Comparison of ENCODE assay signal across 3 cellular contexts in genomic region chr16:73337371-73337770, GRCh38.
TF ChIP-seq lines count a peak whose summit lies in the region.

No MANE protein-coding gene starts in this region.

TF ChIP-seq in HepG2, 621 proteins besides CTCF, POLR2A, EP300 and RAD21:
- TF ChIP-seq MAFF (IDR thresholded peaks at IDR 0.05; ENCODE audit: low read depth, low read length) (peak; percentile 93), ZNF614 (CRISPR knock-in tag; IDR thresholded peaks at IDR 0.05; ENCODE audit: borderline replicate concordance) (no peak), ZNF776 (CRISPR knock-in tag; IDR thresholded peaks at IDR 0.05) (no peak), MAFK (conservative IDR thresholded peaks at IDR 0.05 in 1 of 2, IDR thresholded peaks at IDR 0.05 in 1 of 2; ENCODE audit: low read length in 2 of 2) (peak; percentile 92 to 96), CREB1 (IDR thresholded peaks at IDR 0.05) (peak; percentile 82), CREB1 (CRISPR knock-in tag; IDR thresholded peaks at IDR 0.05) (no peak)
TF ChIP-seq in HepG2: peak in this region for 3.

TF ChIP-seq in IMR-90, 13 proteins besides CTCF, POLR2A, EP300 and RAD21:
- peak; percentile 76 for TF ChIP-seq MAFK (IDR thresholded peaks at IDR 0.05; ENCODE audit: low read depth, low read length)
- no peak for TF ChIP-seq BHLHE40 (IDR thresholded peaks at IDR 0.05; ENCODE audit: low read depth, low read length)

TF ChIP-seq in K562, 482 proteins besides CTCF, POLR2A, EP300 and RAD21 (continues in another document):
- TF ChIP-seq TCF7L2 (IDR thresholded peaks at IDR 0.05; ENCODE audit: low read depth, low read length) (no peak), MAFF (IDR thresholded peaks at IDR 0.05; ENCODE audit: low read length) (peak; percentile 42; the same call in 1 of the 2 replicates), ZNF316 (IDR thresholded peaks at IDR 0.05) (peak; percentile 87), BRD9 (IDR thresholded peaks at IDR 0.05; ENCODE audit: low read depth, partially characterized antibody) (no peak), ATF1 (CRISPR knock-in tag; IDR thresholded peaks at IDR 0.05) (no peak), ATF1 (tag; IDR thresholded peaks at IDR 0.05) (no peak), ZNF124 (CRISPR knock-in tag; IDR thresholded peaks at IDR 0.05) (no peak), FUS (optimal IDR thresholded peaks at IDR 0.05; ENCODE audit: low read depth, low read length) (no peak), BACH1 (tag; IDR thresholded peaks at IDR 0.05) (no peak), ZFPM2 (CRISPR knock-in tag; IDR thresholded peaks at IDR 0.05) (no peak), HSF4 (CRISPR knock-in tag; IDR thresholded peaks at IDR 0.05; ENCODE audit: borderline replicate concordance) (no peak), ZNF583 (CRISPR knock-in tag; IDR thresholded peaks at IDR 0.05) (no peak), MAFK (IDR thresholded peaks at IDR 0.05; ENCODE audit: low read length) (peak; percentile 55), TARDBP (IDR thresholded peaks at IDR 0.05) (no peak), KLF1 (tag; IDR thresholded peaks at IDR 0.05) (no peak), GTF2A2 (tag; IDR thresholded peaks at IDR 0.05) (no peak), FOXK1 (CRISPR knock-in tag; IDR thresholded peaks at IDR 0.05; ENCODE audit: borderline replicate concordance) (no peak), ZZZ3 (IDR thresholded peaks at IDR 0.05) (no peak), ETV5 (CRISPR knock-in tag; IDR thresholded peaks at IDR 0.05; ENCODE audit: low read depth) (no peak), ZEB2 (IDR thresholded peaks at IDR 0.05) (no peak), JUN (IDR thresholded peaks at IDR 0.05; ENCODE audit: borderline replicate concordance, low read depth, low read length) (no peak), JUN (CRISPR knock-in tag; IDR thresholded peaks at IDR 0.05; ENCODE audit: borderline replicate concordance) (no peak), BRD4 (IDR thresholded peaks at IDR 0.05) (no peak), C11orf30 (IDR thresholded peaks at IDR 0.05; ENCODE audit: low read depth) (peak; percentile 65), U2AF2 (optimal IDR thresholded peaks at IDR 0.05; ENCODE audit: low read depth, low read length) (no peak), HMG20B (CRISPR knock-in tag; IDR thresholded peaks at IDR 0.05) (no peak), PML (IDR thresholded peaks at IDR 0.05; ENCODE audit: low read length) (no peak), HNRNPLL (IDR thresholded peaks at IDR 0.05; ENCODE audit: low read depth, low read length, poor library complexity, severe bottlenecking) (no peak), PHF21A (IDR thresholded peaks at IDR 0.05; ENCODE audit: borderline replicate concordance, low read depth) (no peak), RBM15 (IDR thresholded peaks at IDR 0.05; ENCODE audit: insufficient read depth, low read length) (no peak), MAFG (tag; conservative IDR thresholded peaks at IDR 0.05) (peak; percentile 69), BRF1 (IDR thresholded peaks at IDR 0.05; ENCODE audit: borderline replicate concordance, extremely low read depth, insufficient read length) (no peak), BMI1 (IDR thresholded peaks at IDR 0.05; ENCODE audit: low read length) (no peak)
- TF ChIP-seq, protein P1, sequence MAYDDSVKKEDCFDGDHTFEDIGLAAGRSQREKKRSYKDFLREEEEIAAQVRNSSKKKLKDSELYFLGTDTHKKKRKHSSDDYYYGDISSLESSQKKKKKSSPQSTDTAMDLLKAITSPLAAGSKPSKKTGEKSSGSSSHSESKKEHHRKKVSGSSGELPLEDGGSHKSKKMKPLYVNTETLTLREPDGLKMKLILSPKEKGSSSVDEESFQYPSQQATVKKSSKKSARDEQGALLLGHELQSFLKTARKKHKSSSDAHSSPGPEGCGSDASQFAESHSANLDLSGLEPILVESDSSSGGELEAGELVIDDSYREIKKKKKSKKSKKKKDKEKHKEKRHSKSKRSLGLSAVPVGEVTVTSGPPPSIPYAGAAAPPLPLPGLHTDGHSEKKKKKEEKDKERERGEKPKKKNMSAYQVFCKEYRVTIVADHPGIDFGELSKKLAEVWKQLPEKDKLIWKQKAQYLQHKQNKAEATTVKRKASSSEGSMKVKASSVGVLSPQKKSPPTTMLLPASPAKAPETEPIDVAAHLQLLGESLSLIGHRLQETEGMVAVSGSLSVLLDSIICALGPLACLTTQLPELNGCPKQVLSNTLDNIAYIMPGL (CRISPR knock-in tag; IDR thresholded peaks at IDR 0.05), result no peak
- TF ChIP-seq, protein P2, sequence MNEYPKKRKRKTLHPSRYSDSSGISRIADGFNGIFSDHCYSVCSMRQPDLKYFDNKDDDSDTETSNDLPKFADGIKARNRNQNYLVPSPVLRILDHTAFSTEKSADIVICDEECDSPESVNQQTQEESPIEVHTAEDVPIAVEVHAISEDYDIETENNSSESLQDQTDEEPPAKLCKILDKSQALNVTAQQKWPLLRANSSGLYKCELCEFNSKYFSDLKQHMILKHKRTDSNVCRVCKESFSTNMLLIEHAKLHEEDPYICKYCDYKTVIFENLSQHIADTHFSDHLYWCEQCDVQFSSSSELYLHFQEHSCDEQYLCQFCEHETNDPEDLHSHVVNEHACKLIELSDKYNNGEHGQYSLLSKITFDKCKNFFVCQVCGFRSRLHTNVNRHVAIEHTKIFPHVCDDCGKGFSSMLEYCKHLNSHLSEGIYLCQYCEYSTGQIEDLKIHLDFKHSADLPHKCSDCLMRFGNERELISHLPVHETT (CRISPR knock-in tag; conservative IDR thresholded peaks at IDR 0.05 in 1 of 2, IDR thresholded peaks at IDR 0.05 in 1 of 2), result no peak
- TF ChIP-seq, protein P3, sequence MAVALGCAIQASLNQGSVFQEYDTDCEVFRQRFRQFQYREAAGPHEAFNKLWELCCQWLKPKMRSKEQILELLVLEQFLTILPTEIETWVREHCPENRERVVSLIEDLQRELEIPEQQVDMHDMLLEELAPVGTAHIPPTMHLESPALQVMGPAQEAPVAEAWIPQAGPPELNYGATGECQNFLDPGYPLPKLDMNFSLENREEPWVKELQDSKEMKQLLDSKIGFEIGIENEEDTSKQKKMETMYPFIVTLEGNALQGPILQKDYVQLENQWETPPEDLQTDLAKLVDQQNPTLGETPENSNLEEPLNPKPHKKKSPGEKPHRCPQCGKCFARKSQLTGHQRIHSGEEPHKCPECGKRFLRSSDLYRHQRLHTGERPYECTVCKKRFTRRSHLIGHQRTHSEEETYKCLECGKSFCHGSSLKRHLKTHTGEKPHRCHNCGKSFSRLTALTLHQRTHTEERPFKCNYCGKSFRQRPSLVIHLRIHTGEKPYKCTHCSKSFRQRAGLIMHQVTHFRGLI (CRISPR knock-in tag; IDR thresholded peaks at IDR 0.05), result no peak
- TF ChIP-seq, protein P4, sequence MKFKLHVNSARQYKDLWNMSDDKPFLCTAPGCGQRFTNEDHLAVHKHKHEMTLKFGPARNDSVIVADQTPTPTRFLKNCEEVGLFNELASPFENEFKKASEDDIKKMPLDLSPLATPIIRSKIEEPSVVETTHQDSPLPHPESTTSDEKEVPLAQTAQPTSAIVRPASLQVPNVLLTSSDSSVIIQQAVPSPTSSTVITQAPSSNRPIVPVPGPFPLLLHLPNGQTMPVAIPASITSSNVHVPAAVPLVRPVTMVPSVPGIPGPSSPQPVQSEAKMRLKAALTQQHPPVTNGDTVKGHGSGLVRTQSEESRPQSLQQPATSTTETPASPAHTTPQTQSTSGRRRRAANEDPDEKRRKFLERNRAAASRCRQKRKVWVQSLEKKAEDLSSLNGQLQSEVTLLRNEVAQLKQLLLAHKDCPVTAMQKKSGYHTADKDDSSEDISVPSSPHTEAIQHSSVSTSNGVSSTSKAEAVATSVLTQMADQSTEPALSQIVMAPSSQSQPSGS (CRISPR knock-in tag; IDR thresholded peaks at IDR 0.05), result no peak
- TF ChIP-seq, protein P5, sequence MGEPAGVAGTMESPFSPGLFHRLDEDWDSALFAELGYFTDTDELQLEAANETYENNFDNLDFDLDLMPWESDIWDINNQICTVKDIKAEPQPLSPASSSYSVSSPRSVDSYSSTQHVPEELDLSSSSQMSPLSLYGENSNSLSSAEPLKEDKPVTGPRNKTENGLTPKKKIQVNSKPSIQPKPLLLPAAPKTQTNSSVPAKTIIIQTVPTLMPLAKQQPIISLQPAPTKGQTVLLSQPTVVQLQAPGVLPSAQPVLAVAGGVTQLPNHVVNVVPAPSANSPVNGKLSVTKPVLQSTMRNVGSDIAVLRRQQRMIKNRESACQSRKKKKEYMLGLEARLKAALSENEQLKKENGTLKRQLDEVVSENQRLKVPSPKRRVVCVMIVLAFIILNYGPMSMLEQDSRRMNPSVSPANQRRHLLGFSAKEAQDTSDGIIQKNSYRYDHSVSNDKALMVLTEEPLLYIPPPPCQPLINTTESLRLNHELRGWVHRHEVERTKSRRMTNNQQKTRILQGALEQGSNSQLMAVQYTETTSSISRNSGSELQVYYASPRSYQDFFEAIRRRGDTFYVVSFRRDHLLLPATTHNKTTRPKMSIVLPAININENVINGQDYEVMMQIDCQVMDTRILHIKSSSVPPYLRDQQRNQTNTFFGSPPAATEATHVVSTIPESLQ (CRISPR knock-in tag; IDR thresholded peaks at IDR 0.05), result no peak
- TF ChIP-seq, protein P6, sequence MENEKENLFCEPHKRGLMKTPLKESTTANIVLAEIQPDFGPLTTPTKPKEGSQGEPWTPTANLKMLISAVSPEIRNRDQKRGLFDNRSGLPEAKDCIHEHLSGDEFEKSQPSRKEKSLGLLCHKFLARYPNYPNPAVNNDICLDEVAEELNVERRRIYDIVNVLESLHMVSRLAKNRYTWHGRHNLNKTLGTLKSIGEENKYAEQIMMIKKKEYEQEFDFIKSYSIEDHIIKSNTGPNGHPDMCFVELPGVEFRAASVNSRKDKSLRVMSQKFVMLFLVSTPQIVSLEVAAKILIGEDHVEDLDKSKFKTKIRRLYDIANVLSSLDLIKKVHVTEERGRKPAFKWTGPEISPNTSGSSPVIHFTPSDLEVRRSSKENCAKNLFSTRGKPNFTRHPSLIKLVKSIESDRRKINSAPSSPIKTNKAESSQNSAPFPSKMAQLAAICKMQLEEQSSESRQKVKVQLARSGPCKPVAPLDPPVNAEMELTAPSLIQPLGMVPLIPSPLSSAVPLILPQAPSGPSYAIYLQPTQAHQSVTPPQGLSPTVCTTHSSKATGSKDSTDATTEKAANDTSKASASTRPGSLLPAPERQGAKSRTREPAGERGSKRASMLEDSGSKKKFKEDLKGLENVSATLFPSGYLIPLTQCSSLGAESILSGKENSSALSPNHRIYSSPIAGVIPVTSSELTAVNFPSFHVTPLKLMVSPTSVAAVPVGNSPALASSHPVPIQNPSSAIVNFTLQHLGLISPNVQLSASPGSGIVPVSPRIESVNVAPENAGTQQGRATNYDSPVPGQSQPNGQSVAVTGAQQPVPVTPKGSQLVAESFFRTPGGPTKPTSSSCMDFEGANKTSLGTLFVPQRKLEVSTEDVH (IDR thresholded peaks at IDR 0.05; ENCODE audit: low read depth, partially characterized antibody), result no peak
- TF ChIP-seq, protein P7, sequence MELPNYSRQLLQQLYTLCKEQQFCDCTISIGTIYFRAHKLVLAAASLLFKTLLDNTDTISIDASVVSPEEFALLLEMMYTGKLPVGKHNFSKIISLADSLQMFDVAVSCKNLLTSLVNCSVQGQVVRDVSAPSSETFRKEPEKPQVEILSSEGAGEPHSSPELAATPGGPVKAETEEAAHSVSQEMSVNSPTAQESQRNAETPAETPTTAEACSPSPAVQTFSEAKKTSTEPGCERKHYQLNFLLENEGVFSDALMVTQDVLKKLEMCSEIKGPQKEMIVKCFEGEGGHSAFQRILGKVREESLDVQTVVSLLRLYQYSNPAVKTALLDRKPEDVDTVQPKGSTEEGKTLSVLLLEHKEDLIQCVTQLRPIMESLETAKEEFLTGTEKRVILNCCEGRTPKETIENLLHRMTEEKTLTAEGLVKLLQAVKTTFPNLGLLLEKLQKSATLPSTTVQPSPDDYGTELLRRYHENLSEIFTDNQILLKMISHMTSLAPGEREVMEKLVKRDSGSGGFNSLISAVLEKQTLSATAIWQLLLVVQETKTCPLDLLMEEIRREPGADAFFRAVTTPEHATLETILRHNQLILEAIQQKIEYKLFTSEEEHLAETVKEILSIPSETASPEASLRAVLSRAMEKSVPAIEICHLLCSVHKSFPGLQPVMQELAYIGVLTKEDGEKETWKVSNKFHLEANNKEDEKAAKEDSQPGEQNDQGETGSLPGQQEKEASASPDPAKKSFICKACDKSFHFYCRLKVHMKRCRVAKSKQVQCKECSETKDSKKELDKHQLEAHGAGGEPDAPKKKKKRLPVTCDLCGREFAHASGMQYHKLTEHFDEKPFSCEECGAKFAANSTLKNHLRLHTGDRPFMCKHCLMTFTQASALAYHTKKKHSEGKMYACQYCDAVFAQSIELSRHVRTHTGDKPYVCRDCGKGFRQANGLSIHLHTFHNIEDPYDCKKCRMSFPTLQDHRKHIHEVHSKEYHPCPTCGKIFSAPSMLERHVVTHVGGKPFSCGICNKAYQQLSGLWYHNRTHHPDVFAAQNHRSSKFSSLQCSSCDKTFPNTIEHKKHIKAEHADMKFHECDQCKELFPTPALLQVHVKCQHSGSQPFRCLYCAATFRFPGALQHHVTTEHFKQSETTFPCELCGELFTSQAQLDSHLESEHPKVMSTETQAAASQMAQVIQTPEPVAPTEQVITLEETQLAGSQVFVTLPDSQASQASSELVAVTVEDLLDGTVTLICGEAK (IDR thresholded peaks at IDR 0.05), result no peak
- TF ChIP-seq, protein P7 (CRISPR knock-in tag; IDR thresholded peaks at IDR 0.05), result no peak
